ENCODE assay signal across 20 cellular contexts in the genomic region with DNA sequence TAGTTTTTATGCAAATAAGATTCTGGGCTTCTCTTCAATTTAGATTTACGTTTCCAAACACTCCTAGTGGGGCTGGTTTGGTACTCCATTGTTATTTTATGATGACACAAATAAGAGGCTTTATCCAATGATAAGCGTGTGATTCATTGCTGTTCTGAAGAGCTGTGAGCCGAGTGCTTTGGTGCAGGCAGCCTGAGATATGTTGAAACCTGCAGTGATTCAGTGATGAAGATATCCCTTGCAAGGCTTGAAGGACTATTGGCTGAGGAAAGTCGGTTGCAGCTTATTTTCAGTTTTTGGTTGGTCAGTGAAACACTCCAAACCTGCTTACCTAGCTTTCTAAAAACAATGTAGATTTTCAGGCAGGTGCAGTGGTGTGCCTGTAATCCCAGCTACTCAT.
DNase-seq lines count a peak whose midpoint lies in the region; ATAC-seq and TF ChIP-seq lines count a peak whose summit lies in the region.
"Had no signal": no experiment of that assay in that cellular context is flagged by ENCODE, and none has a peak within 500 bp of the region (broad histone marks: within the 10 kb centered on the region; RNA-seq: fewer than 3 reads in every experiment).

No MANE protein-coding gene starts in this region.

- in situ Hi-C loops in brain microvascular endothelial cell (cut with HindIII; ENCODE audit: low pct_ligation_motif_present, low sequenced_read_pairs): no loop called here

- H3K36me3 ChIP-seq in cardiac muscle cell (no peaks in the 10 kb centered on the region), right atrium auricular region (no peaks in the 10 kb centered on the region), brain microvascular endothelial cell (replicated peaks) (no peaks in the 10 kb centered on the region), left ventricle myocardium inferior (peaks cover 6% of the 10 kb centered on the region), spleen (no peaks in the 10 kb centered on the region)

- no peak overlapping the region for H3K4me3 ChIP-seq in cardiac muscle cell
- no peak overlapping the region for H3K4me3 ChIP-seq in right atrium auricular region
- no peak overlapping the region for H3K4me3 ChIP-seq in brain microvascular endothelial cell (ENCODE audit: low read depth, low read length)
- no peak overlapping the region for H3K4me3 ChIP-seq in left ventricle myocardium inferior
- no peak overlapping the region for H3K4me3 ChIP-seq in spleen
- H3K4me3 ChIP-seq: GM12878 had no signal

- intact Hi-C loops in left ventricle myocardium inferior (cut with micrococcal nuclease) (no loop called here), spleen (cut with DNase I; ENCODE audit: low total_unique reads) (no loop called here)

- TF ChIP-seq CTCF in cardiac muscle cell (IDR thresholded peaks at IDR 0.05; ENCODE audit: low read depth, low read length) (no peak), right atrium auricular region (IDR thresholded peaks at IDR 0.05) (no peak), brain microvascular endothelial cell (IDR thresholded peaks at IDR 0.05; ENCODE audit: low read depth, low read length, missing control alignments) (no peak), left ventricle myocardium inferior (IDR thresholded peaks at IDR 0.05; ENCODE audit: borderline replicate concordance) (no peak), spleen (IDR thresholded peaks at IDR 0.05 in 8 of 11, conservative IDR thresholded peaks at IDR 0.05 in 3 of 11) (no peak)

- ATAC-seq in HG03520 (IDR thresholded peaks at IDR 0.05; ENCODE audit: unreplicated experiment): no peak
- ATAC-seq: activated CD4-positive, alpha-beta T cell treated with anti-CD3 and anti-CD28 coated beads for 36 hours; GM12878 had no signal

- peaks cover 26% of the 10 kb centered on the region for H3K4me1 ChIP-seq in cardiac muscle cell (ENCODE audit: low read depth)
- H3K4me1 ChIP-seq in right atrium auricular region: peaks cover 0 to 48% of the 10 kb centered on the region in 2 donors
- H3K4me1 ChIP-seq in left ventricle myocardium inferior: peaks cover 86% of the 10 kb centered on the region
- H3K4me1 ChIP-seq in spleen: no peaks in the 10 kb centered on the region

- 50 to 75% (median 67%) methylated on average over 4 of the region's 4 CpGs for WGBS in spleen, 5 donors

- H3K27ac ChIP-seq in cardiac muscle cell: peak overlapping the region; percentile 37
- peak overlapping the region in 1 of 2 donors; percentile 22 for H3K27ac ChIP-seq in right atrium auricular region
- H3K27ac ChIP-seq in brain microvascular endothelial cell: no peak overlapping the region
- peak overlapping the region; percentile 31 for H3K27ac ChIP-seq in left ventricle myocardium inferior (replicated peaks)
- H3K27ac ChIP-seq in spleen: no peak overlapping the region

- H3K27me3 ChIP-seq in cardiac muscle cell: no peaks in the 10 kb centered on the region
- no peaks in the 10 kb centered on the region for H3K27me3 ChIP-seq in right atrium auricular region
- H3K27me3 ChIP-seq in brain microvascular endothelial cell (replicated peaks): no peaks in the 10 kb centered on the region
- H3K27me3 ChIP-seq in left ventricle myocardium inferior (ENCODE audit: low read depth): no peaks in the 10 kb centered on the region
- no peaks in the 10 kb centered on the region for H3K27me3 ChIP-seq in spleen (replicated peaks in 1 of 7)

- DNase-seq in cardiac muscle cell (ENCODE audit: low read depth in 1 of 2, low spot score in 1 of 2): peak in 1 of 2 donors; percentile 86
- DNase-seq in right atrium auricular region (ENCODE audit: low spot score): no peak
- DNase-seq in brain microvascular endothelial cell: peak; percentile 55
- DNase-seq in left ventricle myocardium inferior: no peak
- DNase-seq in ureter (ENCODE audit: low spot score): no peak
- DNase-seq in glomerular visceral epithelial cell (ENCODE audit: extremely low spot score): no peak
- DNase-seq in spleen: no peak
- DNase-seq: ACHN; activated CD4-positive, alpha-beta T cell treated with anti-CD3 and anti-CD28 coated beads for 36 hours; activated CD8-positive, alpha-beta memory T cell treated with anti-CD3 and anti-CD28 coated beads, Interleukin-2, amount 50 U/mL, for 4 hours; activated naive CD4-positive, alpha-beta T cell treated with anti-CD3 and anti-CD28 coated beads, Interleukin-2, amount 10 ng/mL, durations not matched to agents 7 days and 5 days; CD8-positive, alpha-beta memory T cell; effector memory CD4-positive, alpha-beta T cell; H7; immature natural killer cell; midbrain; NCI-H1092; stimulated activated CD4-positive, alpha-beta T cell treated with anti-CD3 and anti-CD28 coated beads, Interleukin-4, amount 100 ng/mL, for 4 hours had no signal

- H3K9me3 ChIP-seq in cardiac muscle cell (ENCODE audit: low read depth) (no peaks in the 10 kb centered on the region), right atrium auricular region (no peaks in the 10 kb centered on the region), left ventricle myocardium inferior (replicated peaks) (no peaks in the 10 kb centered on the region), spleen (no peaks in the 10 kb centered on the region)

- no peak for TF ChIP-seq POLR2A in spleen (IDR thresholded peaks at IDR 0.05)

Comparison
In these comparisons a context has a peak if more than half of its experiments do, and no peak if none do; other contexts are left out.
1. H3K27ac ChIP-seq: peak in cardiac muscle cell (single experiment) and left ventricle myocardium inferior (single experiment); none in brain microvascular endothelial cell (single experiment) and spleen (0 of 8).